Comparison of ENCODE assay signal across 7 cellular contexts in the genomic region with DNA sequence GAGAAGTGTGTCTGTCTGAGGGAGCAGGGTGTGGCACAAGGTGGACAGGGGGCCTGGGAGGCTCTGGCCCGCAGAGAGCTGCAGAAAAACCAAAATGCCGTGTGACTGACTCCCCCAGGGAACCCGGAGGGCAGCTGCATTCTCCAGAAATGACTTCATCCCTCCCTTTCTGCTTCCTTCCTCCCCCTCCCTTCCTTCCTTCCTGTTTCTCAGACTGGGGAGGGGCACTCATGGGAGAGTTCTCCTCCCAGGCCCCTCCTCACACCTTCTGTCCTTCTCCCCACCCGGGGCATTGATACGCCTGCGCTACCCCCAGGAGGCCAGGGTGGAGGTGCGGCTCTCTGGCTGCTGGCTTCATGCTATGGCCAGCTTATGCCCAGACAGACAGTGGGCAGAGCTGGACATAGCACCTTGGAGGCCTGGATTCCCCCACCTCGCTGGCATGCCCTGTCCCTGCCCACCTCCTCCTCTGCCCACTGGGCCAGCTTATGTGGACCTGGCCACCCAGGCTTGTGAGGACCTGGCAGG. TPM values are rescaled to one million over a fixed set of nuclear protein-coding genes. Genes with fewer than 3 reads are reported as not detected.
DNase-seq lines count a peak whose midpoint lies in the region; ATAC-seq and TF ChIP-seq lines count a peak whose summit lies in the region.

No MANE protein-coding gene starts in this region.

- no peak for TF ChIP-seq POLR2A in HCT116 (IDR thresholded peaks at IDR 0.05; ENCODE audit: borderline replicate concordance, extremely low read depth, insufficient read depth, insufficient read length)

- H3K27me3 Mint-ChIP-seq in osteocyte (ENCODE audit: unreplicated experiment): no peaks in the 10 kb centered on the region

- peak overlapping the region; percentile 62 for H3K4me2 ChIP-seq in HCT116 (ENCODE audit: low read length)

- no peak overlapping the region for H3K4me3 Mint-ChIP-seq in osteocyte (ENCODE audit: unreplicated experiment)

- H3K27ac ChIP-seq in HCT116 (ENCODE audit: low read depth, low read length): no peak overlapping the region; the same call in 1 of the 2 replicates

- H3K27ac Mint-ChIP-seq in osteocyte (ENCODE audit: unreplicated experiment): peak overlapping the region; percentile 87

- ATAC-seq in HCT116 (peak; percentile 51), GM19328 (IDR thresholded peaks at IDR 0.05; ENCODE audit: unreplicated experiment) (no peak)

- peak; percentile 13 for DNase-seq in HCT116 (ENCODE audit: low read depth, low spot score)
- peak; percentile 71 for DNase-seq in SKM-1 treated with dmso at 0.1 percent for 144 hours (lab: John Stamatoyannopoulos, UW; ENCODE audit: unreplicated experiment)
- peak; percentile 57 for DNase-seq in fibroblast of gingiva (ENCODE audit: low read depth)
- no peak for DNase-seq in osteocyte (ENCODE audit: extremely low spot score, unreplicated experiment)
- DNase-seq in hippocampal formation (lab: John Stamatoyannopoulos, UW): no peak
- DNase-seq in hypothalamus (lab: John Stamatoyannopoulos, UW): no peak

- intact Hi-C loops in HCT116 (cut with micrococcal nuclease): no loop called here

- RAD21 ChIA-PET in HCT116 (lab: Charles Lee; ENCODE audit: low non-redundant PET in 1 of 2, low total read pairs in 2 of 2, uncharacterized antibody in 2 of 2, unreplicated experiment in 2 of 2): interaction anchor here in 1 of 2 experiments (0.7 to 0.9 kb wide), 2 partner anchors 11 to 47 kb away, joined by 3 to 4 read pairs; no protein-coding TSS in a partner anchor

- no peaks in the 10 kb centered on the region for H3K36me3 ChIP-seq in HCT116 (ENCODE audit: control insufficient read depth in 1 of 2, insufficient read depth in 2 of 2, low read length in 2 of 2)

- H3K4me1 Mint-ChIP-seq in osteocyte (ENCODE audit: unreplicated experiment): peaks cover 26% of the 10 kb centered on the region

- no peaks in the 10 kb centered on the region for H3K9me3 ChIP-seq in HCT116 (ENCODE audit: control insufficient read depth in 1 of 2, insufficient read depth in 1 of 2, low read depth in 1 of 2, low read length in 2 of 2)

- no TSS peak for BruUV-seq in HCT116 (replicated peaks; lab: Mats Ljungman, UMichigan)

- peaks cover 8 to 19% of the 10 kb centered on the region in 2 experiments for H3K4me1 ChIP-seq in HCT116 (ENCODE audit: control insufficient read depth in 1 of 2, insufficient read depth in 2 of 2, low read length in 2 of 2)

- no peak for TF ChIP-seq RAD21 in HCT116 (IDR thresholded peaks at IDR 0.05; ENCODE audit: low read depth)

- H3K4me3 ChIP-seq in HCT116 (replicated peaks in 1 of 2; ENCODE audit: low read depth in 1 of 2, low read length in 2 of 2): peak overlapping the region in 1 of 2 experiments; percentile 6; a peak in 1 of 4 replicates

- no peaks in the 10 kb centered on the region for H3K9me2 ChIP-seq in HCT116 (ENCODE audit: insufficient read depth)

- CTCF ChIA-PET in HCT116 (lab: Charles Lee): interaction anchor here (1.0 to 1.2 kb wide), 2 partner anchors 12 to 46 kb away, joined by 5 to 6 read pairs; no protein-coding TSS in a partner anchor

- H4K20me1 ChIP-seq in HCT116 (ENCODE audit: insufficient read depth): no peaks in the 10 kb centered on the region

- TF ChIP-seq CTCF in HCT116 (IDR thresholded peaks at IDR 0.05 in 2 of 3, conservative IDR thresholded peaks at IDR 0.05 in 1 of 3; ENCODE audit: borderline replicate concordance in 1 of 3, insufficient read depth in 1 of 3, low read depth in 2 of 3, low read length in 2 of 3) (no peak), osteocyte (IDR thresholded peaks at IDR 0.05) (no peak)

- no peaks in the 10 kb centered on the region for H3K9me3 Mint-ChIP-seq in osteocyte (ENCODE audit: unreplicated experiment)

- H3K36me3 Mint-ChIP-seq in osteocyte (ENCODE audit: unreplicated experiment): no peaks in the 10 kb centered on the region

- H3K79me2 ChIP-seq in HCT116 (ENCODE audit: insufficient read depth, low read length): no peaks in the 10 kb centered on the region

- H2AFZ ChIP-seq in HCT116 (ENCODE audit: low read depth, low read length, poor library complexity, severe bottlenecking): peak overlapping the region; percentile 41

- POLR2A ChIA-PET in HCT116 (lab: Charles Lee): no interaction called here

- no peaks in the 10 kb centered on the region for H3K27me3 ChIP-seq in HCT116 (ENCODE audit: insufficient read depth, low read length)

- peak overlapping the region; percentile 15; the same call in 1 of the 2 replicates for H3K9ac ChIP-seq in HCT116 (ENCODE audit: low read length)

TF ChIP-seq in HCT116, 20 proteins besides CTCF, POLR2A, EP300 and RAD21:
- no peak for TF ChIP-seq SP1 (IDR thresholded peaks at IDR 0.05; ENCODE audit: low read depth)
- TF ChIP-seq, protein P1, sequence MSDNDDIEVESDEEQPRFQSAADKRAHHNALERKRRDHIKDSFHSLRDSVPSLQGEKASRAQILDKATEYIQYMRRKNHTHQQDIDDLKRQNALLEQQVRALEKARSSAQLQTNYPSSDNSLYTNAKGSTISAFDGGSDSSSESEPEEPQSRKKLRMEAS (IDR thresholded peaks at IDR 0.05): no peak
- TF ChIP-seq YY1 (IDR thresholded peaks at IDR 0.05; ENCODE audit: extremely low read depth, insufficient replicate concordance, low read depth, low read length): no peak
- no peak for TF ChIP-seq FOSL1 (IDR thresholded peaks at IDR 0.05; ENCODE audit: low read depth)
- no peak for TF ChIP-seq ELF1 (IDR thresholded peaks at IDR 0.05; ENCODE audit: borderline replicate concordance, low read depth)
- no peak for TF ChIP-seq ZNF274 (IDR thresholded peaks at IDR 0.05; ENCODE audit: low read depth, low read length)
- TF ChIP-seq POLR2AphosphoS5 (IDR thresholded peaks at IDR 0.05; ENCODE audit: low read depth, low read length): peak; percentile 49

RNA-seq across cellular contexts. Expression of a gene that starts 8.2 kb away (rescaled TPM):
- total RNA-seq in HCT116 (2021; ENCODE audit: unreplicated experiment): not detected
- polyA plus RNA-seq in HCT116 (2012): 0.07 and 0.22 TPM in 2 replicates
- not detected in 2 replicates for total RNA-seq in osteocyte

RNA-seq across cellular contexts. Expression of a gene that starts 37.5 kb away (rescaled TPM):
- 3.7 TPM for total RNA-seq in HCT116 (2021; ENCODE audit: unreplicated experiment)
- 3.9 and 4.0 TPM in 2 replicates for polyA plus RNA-seq in HCT116 (2012)
- total RNA-seq in osteocyte: 49.3 and 51.0 TPM in 2 replicates

Comparison
In these comparisons a context has a peak if more than half of its experiments do, and no peak if none do; other contexts are left out.
1. DNase-seq: peak in HCT116 (single experiment), SKM-1 treated with dmso at 0.1 percent for 144 hours (single experiment) and fibroblast of gingiva (single experiment); none in osteocyte (single experiment), hippocampal formation (0 of 2) and hypothalamus (0 of 51).
2. RNA of a gene that starts 37.5 kb away (total RNA-seq): 49.3 to 51.0 TPM in osteocyte; 3.7 TPM in HCT116 (single experiment); every median in the first group is over 10 times any median in the second.